Comparison of ENCODE assay signal across 24 cellular contexts in genomic region chr11:11152877-11153276, GRCh38.
"Had no signal": no experiment of that assay in that cellular context is flagged by ENCODE, and none has a peak within 500 bp of the region (broad histone marks: within the 10 kb centered on the region; RNA-seq: fewer than 3 reads in every experiment).

No MANE protein-coding gene starts in this region.

- H3K36me3 ChIP-seq: ascending aorta, SJSA1 had no signal

- H3K27me3 ChIP-seq: ascending aorta, body of pancreas, SJSA1 had no signal

- H3K27ac ChIP-seq: ascending aorta, body of pancreas, SJSA1, VCaP had no signal

- H3K9me3 ChIP-seq: ascending aorta, body of pancreas, SJSA1 had no signal

- DNase-seq: activated CD4-positive, CD25-positive, alpha-beta regulatory T cell; activated CD8-positive, alpha-beta memory T cell treated with anti-CD3 and anti-CD28 coated beads, Interleukin-2, amount 50 U/mL, for 48 hours; activated CD8-positive, alpha-beta T cell treated with anti-CD3 and anti-CD28 coated beads for 36 hours; activated naive CD8-positive, alpha-beta T cell treated with anti-CD3 and anti-CD28 coated beads, Interleukin-2, amount 50 U/mL, for 24 hours; activated T-cell treated with anti-CD3 and anti-CD28 coated beads, Interleukin-2, amount 50 U/mL, for 1 hour; amniotic stem cell; body of pancreas; IMR-90; Kasumi-1; KBM-7; NCI-H1048; NCI-H146; NCI-H187 treated with DMSO at 0.1 percent for 48 hours; NCI-H2081 treated with DMSO at 0.1 percent for 48 hours; NCI-H446; NCI-H524; PC-3; SHP77; SW 1271; T1000 had no signal

- H3K4me3 Mint-ChIP-seq: activated CD8-positive, alpha-beta T cell treated with anti-CD3 and anti-CD28 coated beads for 36 hours; activated naive CD8-positive, alpha-beta T cell treated with anti-CD3 and anti-CD28 coated beads, Interleukin-2, amount 50 U/mL, for 24 hours had no signal

- H3K4me3 ChIP-seq: ascending aorta, body of pancreas, SJSA1 had no signal

- H3K36me3 Mint-ChIP-seq: activated naive CD4-positive, alpha-beta T cell treated with anti-CD3 and anti-CD28 coated beads, Interleukin-2, amount 50 U/mL, for 72 hours had no signal

- H3K27me3 Mint-ChIP-seq: activated CD8-positive, alpha-beta T cell treated with anti-CD3 and anti-CD28 coated beads for 36 hours; activated naive CD8-positive, alpha-beta T cell treated with anti-CD3 and anti-CD28 coated beads, Interleukin-2, amount 50 U/mL, for 24 hours had no signal

- H3K27ac Mint-ChIP-seq: activated CD8-positive, alpha-beta T cell treated with anti-CD3 and anti-CD28 coated beads for 36 hours; activated naive CD4-positive, alpha-beta T cell treated with anti-CD3 and anti-CD28 coated beads, Interleukin-2, amount 50 U/mL, for 72 hours; activated naive CD8-positive, alpha-beta T cell treated with anti-CD3 and anti-CD28 coated beads, Interleukin-2, amount 50 U/mL, for 24 hours had no signal

- H3K4me1 ChIP-seq: body of pancreas, SJSA1 had no signal

- H3K9me3 Mint-ChIP-seq: activated CD8-positive, alpha-beta T cell treated with anti-CD3 and anti-CD28 coated beads for 36 hours; activated naive CD4-positive, alpha-beta T cell treated with anti-CD3 and anti-CD28 coated beads, Interleukin-2, amount 50 U/mL, for 72 hours; activated naive CD8-positive, alpha-beta T cell treated with anti-CD3 and anti-CD28 coated beads, Interleukin-2, amount 50 U/mL, for 24 hours had no signal
